Comparison of ENCODE assay signal across 23 cellular contexts in the genomic region with DNA sequence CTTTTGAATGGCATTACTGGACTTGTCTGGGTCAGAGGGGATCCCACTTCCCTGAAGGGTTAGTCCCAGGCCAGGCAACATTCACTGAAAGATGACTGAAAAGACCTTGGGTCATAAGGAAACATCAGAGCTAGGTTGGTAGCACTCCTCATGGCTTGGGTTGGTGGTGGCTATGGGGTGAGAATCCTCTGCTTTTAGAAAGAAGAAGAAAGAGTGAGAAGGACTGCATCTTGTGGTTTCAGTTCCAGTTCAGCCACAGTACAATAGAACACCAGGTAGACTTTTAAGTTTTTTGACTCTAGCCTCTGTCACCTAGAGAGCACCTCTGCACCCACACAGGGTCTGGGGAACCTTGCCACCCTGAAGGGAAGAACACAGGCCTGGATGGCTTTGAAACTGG. TPM values are rescaled to one million over a fixed set of nuclear protein-coding genes. Genes with fewer than 3 reads are reported as not detected.
DNase-seq lines count a peak whose midpoint lies in the region; ATAC-seq, FAIRE-seq and TF ChIP-seq lines count a peak whose summit lies in the region.
"Had no signal": no experiment of that assay in that cellular context is flagged by ENCODE, and none has a peak within 500 bp of the region (broad histone marks: within the 10 kb centered on the region; RNA-seq: fewer than 3 reads in every experiment).

No MANE protein-coding gene starts in this region.

- H3F3A ChIP-seq in neural progenitor cell (ENCODE audit: low read depth) = no peaks in the 10 kb centered on the region

- TF ChIP-seq EP300 in A549 (IDR thresholded peaks at IDR 0.05) = no peak

- FAIRE-seq in A549 (lab: Jason Lieb, UNC) (peak; percentile 28), astrocyte (lab: Jason Lieb, UNC) (peak; percentile 47)
- FAIRE-seq: A204.1, D721Med, G401.6, GM19239 had no signal

- no peak for DNase-seq in A549 (ENCODE audit: low read depth in 1 of 2, low spot score in 1 of 2)
- peak; percentile 55 for DNase-seq in MV-4-11 (lab: John Stamatoyannopoulos, UW)
- no peak for DNase-seq in astrocyte (ENCODE audit: low read depth)
- DNase-seq in neural progenitor cell (ENCODE audit: low spot score) = no peak
- no peak for DNase-seq in COLO668 (lab: John Stamatoyannopoulos, UW; ENCODE audit: unreplicated experiment)
- no peak for DNase-seq in AML-193 (lab: John Stamatoyannopoulos, UW)
- DNase-seq in activated naive CD8-positive, alpha-beta T cell treated with anti-CD3 and anti-CD28 coated beads for 36 hours = no peak
- DNase-seq: 8988T; BE2C; C1 segment of cervical spinal cord; Caco-2; Calu3; CD4-positive, alpha-beta memory T cell; CD4-positive, CD25-positive, alpha-beta regulatory T cell; CD8-positive, alpha-beta memory T cell; DMS79 treated with DMSO at 0.1 percent for 48 hours; GF-D8 had no signal

- no peaks in the 10 kb centered on the region for H3K9me3 Mint-ChIP-seq in astrocyte (ENCODE audit: unreplicated experiment)
- H3K9me3 Mint-ChIP-seq in neural progenitor cell = no peaks in the 10 kb centered on the region
- H3K9me3 Mint-ChIP-seq in activated naive CD8-positive, alpha-beta T cell treated with anti-CD3 and anti-CD28 coated beads for 36 hours = no peaks in the 10 kb centered on the region

- H3K27me3 Mint-ChIP-seq in astrocyte (ENCODE audit: low read depth, unreplicated experiment) = no peaks in the 10 kb centered on the region
- no peaks in the 10 kb centered on the region for H3K27me3 Mint-ChIP-seq in neural progenitor cell (ENCODE audit: insufficient read depth, low read depth)
- H3K27me3 Mint-ChIP-seq in activated naive CD8-positive, alpha-beta T cell treated with anti-CD3 and anti-CD28 coated beads for 36 hours = no peaks in the 10 kb centered on the region
- H3K27me3 Mint-ChIP-seq: CD4-positive, alpha-beta memory T cell; CD4-positive, CD25-positive, alpha-beta regulatory T cell had no signal

- no peaks in the 10 kb centered on the region for H3K79me2 ChIP-seq in astrocyte (ENCODE audit: insufficient read depth, low read length)
- H3K79me2 ChIP-seq in neural progenitor cell (ENCODE audit: low read depth) = no peaks in the 10 kb centered on the region

- POLR2A ChIA-PET in A549 (lab: Yijun Ruan, JAX) = no interaction called here

- H4K20me1 ChIP-seq in astrocyte (ENCODE audit: insufficient read depth, low read length) (no peaks in the 10 kb centered on the region), neural progenitor cell (ENCODE audit: low read depth) (no peaks in the 10 kb centered on the region)
- H4K20me1 ChIP-seq: BLaER1 had no signal

- H2AFZ ChIP-seq in astrocyte (ENCODE audit: low read depth, low read length) (no peak overlapping the region), neural progenitor cell (replicated peaks) (no peak overlapping the region)

- TF ChIP-seq POLR2A in A549 (IDR thresholded peaks at IDR 0.05; ENCODE audit: low read length) = no peak

- no peak overlapping the region for H3K4me3 ChIP-seq in A549
- H3K4me3 ChIP-seq in astrocyte (ENCODE audit: insufficient read depth, low read depth, low read length) = no peak overlapping the region
- no peak overlapping the region for H3K4me3 ChIP-seq in neural progenitor cell
- H3K4me3 ChIP-seq: BLaER1 had no signal

- no peak for ATAC-seq in A549

- H3K36me3 Mint-ChIP-seq in astrocyte (ENCODE audit: low read depth, unreplicated experiment) = no peaks in the 10 kb centered on the region
- H3K36me3 Mint-ChIP-seq in neural progenitor cell = no peaks in the 10 kb centered on the region
- no peaks in the 10 kb centered on the region for H3K36me3 Mint-ChIP-seq in activated naive CD8-positive, alpha-beta T cell treated with anti-CD3 and anti-CD28 coated beads for 36 hours
- H3K36me3 Mint-ChIP-seq: CD14-positive monocyte; CD4-positive, alpha-beta memory T cell; CD4-positive, CD25-positive, alpha-beta regulatory T cell; CD8-positive, alpha-beta memory T cell had no signal

- H3K4me1 Mint-ChIP-seq in astrocyte (ENCODE audit: low read depth, unreplicated experiment) (no peaks in the 10 kb centered on the region), neural progenitor cell (peaks cover 11% of the 10 kb centered on the region)
- H3K4me1 Mint-ChIP-seq in activated naive CD8-positive, alpha-beta T cell treated with anti-CD3 and anti-CD28 coated beads for 36 hours = no peaks in the 10 kb centered on the region
- H3K4me1 Mint-ChIP-seq: CD14-positive monocyte; CD4-positive, alpha-beta memory T cell; CD4-positive, CD25-positive, alpha-beta regulatory T cell; CD8-positive, alpha-beta memory T cell had no signal

- no peak for TF ChIP-seq RAD21 in A549 (conservative IDR thresholded peaks at IDR 0.05 in 1 of 2, IDR thresholded peaks at IDR 0.05 in 1 of 2)

- H3K4me3 Mint-ChIP-seq in astrocyte (ENCODE audit: unreplicated experiment) = no peak overlapping the region
- H3K4me3 Mint-ChIP-seq in neural progenitor cell = no peak overlapping the region
- no peak overlapping the region for H3K4me3 Mint-ChIP-seq in activated naive CD8-positive, alpha-beta T cell treated with anti-CD3 and anti-CD28 coated beads for 36 hours
- H3K4me3 Mint-ChIP-seq: CD14-positive monocyte; CD4-positive, alpha-beta memory T cell; CD4-positive, CD25-positive, alpha-beta regulatory T cell; CD8-positive, alpha-beta memory T cell had no signal

- CTCF ChIA-PET in A549 (lab: Yijun Ruan, JAX) = no interaction called here

- H3K4me1 ChIP-seq in A549 (no peaks in the 10 kb centered on the region), astrocyte (ENCODE audit: insufficient read depth, low read length) (no peaks in the 10 kb centered on the region), neural progenitor cell (no peaks in the 10 kb centered on the region)
- H3K4me1 ChIP-seq: BE2C, BLaER1, Caco-2 had no signal

- H3K9me3 ChIP-seq in A549 (no peaks in the 10 kb centered on the region), astrocyte (ENCODE audit: insufficient read depth, low read depth, low read length) (no peaks in the 10 kb centered on the region), neural progenitor cell (ENCODE audit: low read depth) (no peaks in the 10 kb centered on the region)
- H3K9me3 ChIP-seq: BE2C, BLaER1, Caco-2 had no signal

- H3K27me3 ChIP-seq in astrocyte (ENCODE audit: insufficient read depth, low read length) = no peaks in the 10 kb centered on the region
- no peaks in the 10 kb centered on the region for H3K27me3 ChIP-seq in neural progenitor cell
- H3K27me3 ChIP-seq: BE2C had no signal

- H3K27ac Mint-ChIP-seq in astrocyte (ENCODE audit: unreplicated experiment) (no peak overlapping the region), neural progenitor cell (peak overlapping the region; percentile 81)
- H3K27ac Mint-ChIP-seq in activated naive CD8-positive, alpha-beta T cell treated with anti-CD3 and anti-CD28 coated beads for 36 hours = no peak overlapping the region
- H3K27ac Mint-ChIP-seq: CD14-positive monocyte; CD4-positive, alpha-beta memory T cell; CD4-positive, CD25-positive, alpha-beta regulatory T cell; CD8-positive, alpha-beta memory T cell had no signal

- H3K4me2 ChIP-seq in A549 (no peak overlapping the region), astrocyte (ENCODE audit: low read length) (no peak overlapping the region), neural progenitor cell (no peak overlapping the region)
- H3K4me2 ChIP-seq: BLaER1 had no signal

- H3K27ac ChIP-seq in A549 (no peak overlapping the region), astrocyte (ENCODE audit: low read depth, low read length) (no peak overlapping the region), neural progenitor cell (no peak overlapping the region)
- H3K27ac ChIP-seq: BLaER1 had no signal

- H3K9ac ChIP-seq in astrocyte (ENCODE audit: low read length) (no peak overlapping the region), neural progenitor cell (no peak overlapping the region)
- H3K9ac ChIP-seq: BLaER1 had no signal

- no peak for TF ChIP-seq CTCF in A549 (IDR thresholded peaks at IDR 0.05)
- no peak for TF ChIP-seq CTCF in astrocyte (IDR thresholded peaks at IDR 0.05; ENCODE audit: insufficient read depth, low read depth, low read length)
- no peak for TF ChIP-seq CTCF in neural progenitor cell (IDR thresholded peaks at IDR 0.05)

- H3K36me3 ChIP-seq in astrocyte (ENCODE audit: insufficient read depth, low read length) (no peaks in the 10 kb centered on the region), neural progenitor cell (no peaks in the 10 kb centered on the region)
- H3K36me3 ChIP-seq: BE2C, BLaER1 had no signal

TF ChIP-seq in A549, 52 proteins besides CTCF, POLR2A, EP300 and RAD21:
- TF ChIP-seq MAZ (IDR thresholded peaks at IDR 0.05; ENCODE audit: borderline replicate concordance, low read depth, low read length) (no peak), FOSL2 (IDR thresholded peaks at IDR 0.05) (no peak), FOSL2 (CRISPR knock-in tag; IDR thresholded peaks at IDR 0.05) (no peak), MAFK (IDR thresholded peaks at IDR 0.05; ENCODE audit: partially characterized antibody) (no peak), ZNF302 (CRISPR knock-in tag; IDR thresholded peaks at IDR 0.05) (no peak)
TF ChIP-seq in A549: peak in this region for 0.

RNA-seq across cellular contexts. Expression of a gene that starts 36.3 kb away (rescaled TPM):
- polyA plus RNA-seq in A549 (2011; rRNA removed) (not detected in 2 replicates), A549 (2017; fragmentation: RNase III; extraction: RNeasy Plus Mini Kit Qiagen cat#74134 plus additional on column Dnase treatment) (not detected in 3 replicates)
- not detected in 2 replicates for polyA plus RNA-seq in A549 (2012; cell fraction: cytosol; rRNA removed)
- not detected in 2 replicates for polyA plus RNA-seq in A549 (2012; cell fraction: nucleus; rRNA removed)
- not detected in 2 replicates for polyA minus RNA-seq in A549 (2011; rRNA and poly(A)+ RNA removed)
- total RNA-seq in astrocyte (not detected in 2 replicates), neural progenitor cell (ENCODE audit: low replicate concordance) (not detected in 2 replicates)
- total RNA-seq in activated naive CD8-positive, alpha-beta T cell treated with anti-CD3 and anti-CD28 coated beads for 36 hours = not detected
- total RNA-seq: Caco-2; Calu3; CD4-positive, alpha-beta memory T cell; CD4-positive, CD25-positive, alpha-beta regulatory T cell; CD8-positive, alpha-beta memory T cell had no signal
- polyA plus RNA-seq: CD14-positive monocyte; CD4-positive, alpha-beta memory T cell; CD4-positive, CD25-positive, alpha-beta regulatory T cell; CD8-positive, alpha-beta memory T cell had no signal
